8 cellular contexts compared by ENCODE assay signal in genomic region chr12:48118491-48118890, GRCh38. TPM values are rescaled to one million over a fixed set of nuclear protein-coding genes. Genes with fewer than 3 reads are reported as not detected.
DNase-seq lines count a peak whose midpoint lies in the region; ATAC-seq lines count a peak whose summit lies in the region.

No MANE protein-coding gene starts in this region.

- no peak overlapping the region for H3K27ac ChIP-seq in subcutaneous abdominal adipose tissue (ENCODE audit: low read depth, low read length)

- H3K4me3 Mint-ChIP-seq in activated CD4-positive, alpha-beta T cell treated with anti-CD3 and anti-CD28 coated beads, Interleukin-2, amount 10 ng/mL, durations not matched to agents 7 days and 5 days: peak overlapping the region; percentile 99
- peak overlapping the region; percentile 100 for H3K4me3 Mint-ChIP-seq in T-helper 17 cell

- no peak overlapping the region for H3K9ac ChIP-seq in subcutaneous abdominal adipose tissue (ENCODE audit: low read length in 5 of 5)

- peak overlapping the region; percentile 81 for H3K4me3 ChIP-seq in iPS-11a (ENCODE audit: low read depth, low read length)
- H3K4me3 ChIP-seq in subcutaneous abdominal adipose tissue (ENCODE audit: low read depth in 1 of 5, low read length in 5 of 5): peak overlapping the region in 4 of 5 donors; percentile 77 to 93 (median 86)

- no peaks in the 10 kb centered on the region for H3K9me3 ChIP-seq in T-helper 17 cell (ENCODE audit: control insufficient read depth, low read length, poor library complexity, severe bottlenecking)
- H3K9me3 ChIP-seq in subcutaneous abdominal adipose tissue (ENCODE audit: control insufficient read depth in 5 of 5, low read length in 5 of 5): no peaks in the 10 kb centered on the region

- CTCF ChIA-PET in activated CD4-positive, alpha-beta T cell treated with anti-CD3 and anti-CD28 coated beads, Interleukin-2, amount 10 ng/mL, durations not matched to agents 7 days and 5 days (lab: Charles Lee): interaction anchor here (1.0 kb wide), 1 partner anchor 26 kb away, joined by 3 read pairs; no protein-coding TSS in a partner anchor

- no peaks in the 10 kb centered on the region for H3K27me3 ChIP-seq in subcutaneous abdominal adipose tissue (ENCODE audit: control insufficient read depth in 5 of 5, insufficient read depth in 4 of 5, low read length in 5 of 5)

- no peaks in the 10 kb centered on the region for H3K9me3 Mint-ChIP-seq in activated CD4-positive, alpha-beta T cell treated with anti-CD3 and anti-CD28 coated beads, Interleukin-2, amount 10 ng/mL, durations not matched to agents 7 days and 5 days

- peaks cover 0 to 8% (median 0%) of the 10 kb centered on the region in 5 donors for H3K36me3 ChIP-seq in subcutaneous abdominal adipose tissue (ENCODE audit: control insufficient read depth in 5 of 5, insufficient read depth in 5 of 5, low read length in 5 of 5)

- DNase-seq in activated CD4-positive, alpha-beta T cell treated with anti-CD3 and anti-CD28 coated beads, Interleukin-2, amount 10 ng/mL, durations not matched to agents 7 days and 5 days: no peak
- no peak for DNase-seq in activated CD4-positive, alpha-beta T cell treated with anti-CD3 and anti-CD28 coated beads, Interleukin-2, amount 50 U/mL, for 48 hours
- DNase-seq in T-helper 17 cell (no peak), OCI-M2 (lab: John Stamatoyannopoulos, UW; ENCODE audit: unreplicated experiment) (no peak)
- DNase-seq in NK-92 treated with Interleukin-12 subunit alpha and Interleukin-12 subunit beta, amount 100 ng/mL, for 24 hours (lab: John Stamatoyannopoulos, UW): no peak

- POLR2A ChIA-PET in activated CD4-positive, alpha-beta T cell treated with anti-CD3 and anti-CD28 coated beads, Interleukin-2, amount 10 ng/mL, durations not matched to agents 7 days and 5 days (lab: Charles Lee): no interaction called here

- peaks cover 20% of the 10 kb centered on the region for H3K27me3 Mint-ChIP-seq in activated CD4-positive, alpha-beta T cell treated with anti-CD3 and anti-CD28 coated beads, Interleukin-2, amount 10 ng/mL, durations not matched to agents 7 days and 5 days
- peaks cover 14% of the 10 kb centered on the region for H3K27me3 Mint-ChIP-seq in T-helper 17 cell

- no peak overlapping the region for H3K27ac Mint-ChIP-seq in activated CD4-positive, alpha-beta T cell treated with anti-CD3 and anti-CD28 coated beads, Interleukin-2, amount 10 ng/mL, durations not matched to agents 7 days and 5 days
- peak overlapping the region; percentile 91 for H3K27ac Mint-ChIP-seq in T-helper 17 cell

- ATAC-seq in T-helper 17 cell: no peak
- ATAC-seq in HG03460 (IDR thresholded peaks at IDR 0.05; ENCODE audit: unreplicated experiment): no peak

- peaks cover 24% of the 10 kb centered on the region for H3K4me1 Mint-ChIP-seq in activated CD4-positive, alpha-beta T cell treated with anti-CD3 and anti-CD28 coated beads, Interleukin-2, amount 10 ng/mL, durations not matched to agents 7 days and 5 days
- peaks cover 33% of the 10 kb centered on the region for H3K4me1 Mint-ChIP-seq in T-helper 17 cell

- H3K36me3 Mint-ChIP-seq in activated CD4-positive, alpha-beta T cell treated with anti-CD3 and anti-CD28 coated beads, Interleukin-2, amount 10 ng/mL, durations not matched to agents 7 days and 5 days (ENCODE audit: low read depth): no peaks in the 10 kb centered on the region
- no peaks in the 10 kb centered on the region for H3K36me3 Mint-ChIP-seq in T-helper 17 cell (ENCODE audit: low read depth)

- peaks cover 0 to 16% (median 14%) of the 10 kb centered on the region in 5 donors for H3K4me1 ChIP-seq in subcutaneous abdominal adipose tissue (ENCODE audit: control insufficient read depth in 5 of 5, insufficient read depth in 5 of 5, low read length in 5 of 5)

RNA-seq across cellular contexts. Expression of gene PFKM, which starts 0.7 kb away (rescaled TPM):
- 10 to 100 TPM; 16.0 to 19.5 TPM for total RNA-seq in activated CD4-positive, alpha-beta T cell treated with anti-CD3 and anti-CD28 coated beads, Interleukin-2, amount 10 ng/mL, durations not matched to agents 7 days and 5 days
- 10 to 100 TPM; 19.6 to 19.9 TPM for total RNA-seq in T-helper 17 cell

RNA-seq across cellular contexts. Expression of gene SENP1, which starts 12.6 kb away (rescaled TPM):
- total RNA-seq in activated CD4-positive, alpha-beta T cell treated with anti-CD3 and anti-CD28 coated beads, Interleukin-2, amount 10 ng/mL, durations not matched to agents 7 days and 5 days: 10 to 100 TPM; 37.2 to 48.0 TPM
- 10 to 100 TPM; 26.9 to 33.8 TPM for total RNA-seq in T-helper 17 cell

RNA-seq across cellular contexts. Expression of gene ASB8, which starts 38.8 kb away (rescaled TPM):
- 10 to 100 TPM; 44.7 to 46.4 TPM for total RNA-seq in activated CD4-positive, alpha-beta T cell treated with anti-CD3 and anti-CD28 coated beads, Interleukin-2, amount 10 ng/mL, durations not matched to agents 7 days and 5 days
- 10 to 100 TPM; 39.0 to 59.6 TPM for total RNA-seq in T-helper 17 cell
